8 cellular contexts compared by ENCODE assay signal in genomic region chr9:116149844-116150243, GRCh38. TPM values are rescaled to one million over a fixed set of nuclear protein-coding genes. Genes with fewer than 3 reads are reported as not detected.
DNase-seq lines count a peak whose midpoint lies in the region; ATAC-seq and TF ChIP-seq lines count a peak whose summit lies in the region.

No MANE protein-coding gene starts in this region.

- no peak for TF ChIP-seq EP300 in SK-N-SH (IDR thresholded peaks at IDR 0.05; ENCODE audit: borderline replicate concordance in 1 of 2, low read depth in 1 of 2, low read length in 1 of 2)

- TF ChIP-seq CTCF in SK-N-SH (IDR thresholded peaks at IDR 0.05) (peak; percentile 72), IMR-90 (conservative IDR thresholded peaks at IDR 0.05; ENCODE audit: low read depth, low read length) (peak; percentile 46), body of pancreas (IDR thresholded peaks at IDR 0.05) (peak in 6 of 7 experiments; percentile 54 to 70 (median 64)), natural killer cell (IDR thresholded peaks at IDR 0.05) (no peak)

- H3K4me2 ChIP-seq in SK-N-SH (no peak overlapping the region), IMR-90 (ENCODE audit: low read depth, low read length) (no peak overlapping the region)

- H2BK120ac ChIP-seq in IMR-90 (ENCODE audit: low read depth, low read length): peak overlapping the region; percentile 55; the same call in 1 of the 2 replicates

- peaks cover 9% of the 10 kb centered on the region for H3K79me2 ChIP-seq in SK-N-SH (ENCODE audit: insufficient read depth)

- BruUV-seq in IMR-90 (replicated peaks; lab: Mats Ljungman, UMichigan): no TSS peak

- CTCF ChIA-PET in SK-N-SH (lab: Yijun Ruan, JAX) (interaction anchor here (0.7 to 3.5 kb wide), 13 partner anchors 10 to 560 kb away, joined by 3 to 25 read pairs (median 3); no protein-coding TSS in a partner anchor), IMR-90 (lab: Yijun Ruan, JAX) (interaction anchor here (0.7 kb wide), 1 partner anchor 206 kb away, joined by 3 read pairs; no protein-coding TSS in a partner anchor)

- H2AK5ac ChIP-seq in IMR-90 (ENCODE audit: low read depth, low read length): peak overlapping the region; percentile 49; the same call in 1 of the 2 replicates

- no peak overlapping the region for H3K4me3 Mint-ChIP-seq in natural killer cell treated with Interleukin-12 subunit alpha and Interleukin-12 subunit beta and Interleukin-15 and Interleukin-18, amount 100 ng/mL, for 72 hours
- H3K4me3 Mint-ChIP-seq in natural killer cell: no peak overlapping the region

- H2BK20ac ChIP-seq in IMR-90 (ENCODE audit: low read depth, low read length): no peak overlapping the region

- peaks cover 5% of the 10 kb centered on the region for H3K9me3 Mint-ChIP-seq in natural killer cell treated with Interleukin-12 subunit alpha and Interleukin-12 subunit beta and Interleukin-15 and Interleukin-18, amount 100 ng/mL, for 72 hours
- H3K9me3 Mint-ChIP-seq in natural killer cell: peaks cover 0 to 2% of the 10 kb centered on the region in 2 donors

- no peak overlapping the region for H3K27ac Mint-ChIP-seq in natural killer cell treated with Interleukin-12 subunit alpha and Interleukin-12 subunit beta and Interleukin-15 and Interleukin-18, amount 100 ng/mL, for 72 hours
- no peak overlapping the region for H3K27ac Mint-ChIP-seq in natural killer cell

- intact Hi-C loops in IMR-90 (cut with micrococcal nuclease): loop anchor here (5.0 to 10.0 kb wide), 6 partner anchors 48 to 495 kb away; no protein-coding TSS in a partner anchor
- intact Hi-C loops in body of pancreas (cut with DNase I): loop anchor here (10.0 kb wide), 1 partner anchor 425 kb away; no protein-coding TSS in a partner anchor
- intact Hi-C loops in natural killer cell (cut with micrococcal nuclease): no loop called here

- H3K14ac ChIP-seq in IMR-90 (replicated peaks; ENCODE audit: low read depth, low read length): 0 out of 2 replicates have a peak overlapping the region, but pooled peaks have one; percentile 21

- H2AK9ac ChIP-seq in IMR-90 (replicated peaks; ENCODE audit: low read depth, low read length, poor library complexity): no peak overlapping the region

- no peak overlapping the region; a peak in 1 of 4 replicates for H4K8ac ChIP-seq in IMR-90 (ENCODE audit: low read depth in 2 of 2, low read length in 2 of 2)

- H3K27me3 ChIP-seq in SK-N-SH (ENCODE audit: insufficient read depth): no peaks in the 10 kb centered on the region
- H3K27me3 ChIP-seq in IMR-90 (ENCODE audit: control insufficient read depth, insufficient read depth, low read length): no peaks in the 10 kb centered on the region
- peaks cover 0 to 5% of the 10 kb centered on the region in 2 donors for H3K27me3 ChIP-seq in body of pancreas

- H3K4me1 ChIP-seq in SK-N-SH (ENCODE audit: control insufficient read depth in 1 of 2, insufficient read depth in 2 of 2, low read depth in 1 of 2, low read length in 1 of 2) (peaks cover 4 to 45% of the 10 kb centered on the region in 2 experiments; a peak in 3 of 4 replicates), IMR-90 (ENCODE audit: control insufficient read depth, insufficient read depth, low read length) (peaks cover 5% of the 10 kb centered on the region), body of pancreas (peaks cover 5% of the 10 kb centered on the region)

- no peak overlapping the region for H3K23ac ChIP-seq in IMR-90 (ENCODE audit: low read depth, low read length)

- H3F3A ChIP-seq in SK-N-SH (replicated peaks; ENCODE audit: insufficient read depth): peaks cover 42% of the 10 kb centered on the region

- dilution Hi-C loops in IMR-90 (cut with HindIII; ENCODE audit: low sequenced_read_pairs, unreplicated experiment): no loop called here

- H3K4me3 ChIP-seq in SK-N-SH (ENCODE audit: low read depth in 2 of 2, low read length in 1 of 2) (no peak overlapping the region; a peak in 1 of 4 replicates), IMR-90 (ENCODE audit: insufficient read depth, low read depth, low read length) (no peak overlapping the region), body of pancreas (no peak overlapping the region)

- H4K20me1 ChIP-seq in SK-N-SH (ENCODE audit: insufficient read depth) (no peaks in the 10 kb centered on the region), IMR-90 (ENCODE audit: insufficient read depth, low read length) (no peaks in the 10 kb centered on the region)

- H3K79me1 ChIP-seq in IMR-90 (ENCODE audit: low read depth in 1 of 2, low read length in 2 of 2): peaks cover 0 to 7% of the 10 kb centered on the region in 2 experiments; a peak in 3 of 4 replicates

- H3K4me1 Mint-ChIP-seq in natural killer cell treated with Interleukin-12 subunit alpha and Interleukin-12 subunit beta and Interleukin-15 and Interleukin-18, amount 100 ng/mL, for 72 hours (ENCODE audit: low read depth in 2 of 2): peaks cover 0 to 2% of the 10 kb centered on the region in 2 donors
- H3K4me1 Mint-ChIP-seq in natural killer cell: no peaks in the 10 kb centered on the region

- H2BK15ac ChIP-seq in IMR-90 (ENCODE audit: low read depth, low read length): peak overlapping the region; percentile 82; the same call in 2 of the 3 replicates

- H3K56ac ChIP-seq in IMR-90 (ENCODE audit: extremely low read depth, insufficient read depth, low read length): no peak overlapping the region

- H4K5ac ChIP-seq in IMR-90 (ENCODE audit: low read depth, low read length): no peak overlapping the region

- no peak overlapping the region for H2BK5ac ChIP-seq in IMR-90 (ENCODE audit: low read depth, low read length, poor library complexity, severe bottlenecking)

- H3K36me3 Mint-ChIP-seq in natural killer cell treated with Interleukin-12 subunit alpha and Interleukin-12 subunit beta and Interleukin-15 and Interleukin-18, amount 100 ng/mL, for 72 hours: peaks cover 12% of the 10 kb centered on the region
- peaks cover 21% of the 10 kb centered on the region for H3K36me3 Mint-ChIP-seq in natural killer cell

- ATAC-seq in SK-N-SH treated with all-trans-retinoic acid at 6 μM for 48 hours (no peak), IMR-90 (ENCODE audit: low read depth) (no peak), body of pancreas (peak; percentile 57), natural killer cell (no peak)
- ATAC-seq in natural killer cell treated with Interleukin-12 subunit alpha and Interleukin-12 subunit beta and Interleukin-15 and Interleukin-18, amount 100 ng/mL, for 72 hours: no peak

- POLR2A ChIA-PET in SK-N-SH (lab: Yijun Ruan, JAX) (no interaction called here), IMR-90 (lab: Charles Lee; ENCODE audit: unreplicated experiment) (no interaction called here)

- DNase-seq in SK-N-SH: peak; percentile 53
- DNase-seq in IMR-90: no peak
- DNase-seq in body of pancreas: peak in 3 of 4 donors; percentile 28 to 41 (median 41)
- DNase-seq in medulla oblongata (ENCODE audit: extremely low spot score): peak; percentile 48
- DNase-seq in natural killer cell treated with Interleukin-12 subunit alpha and Interleukin-12 subunit beta and Interleukin-15 and Interleukin-18, amount 100 ng/mL, for 72 hours (ENCODE audit: low spot score): no peak
- DNase-seq in natural killer cell: no peak
- DNase-seq in SW 1271 (lab: John Stamatoyannopoulos, UW): no peak

- H3K9ac ChIP-seq in SK-N-SH (no peak overlapping the region), IMR-90 (ENCODE audit: low read depth, low read length) (no peak overlapping the region)

- H3K4ac ChIP-seq in IMR-90 (ENCODE audit: low read depth, low read length): no peak overlapping the region

- H4K91ac ChIP-seq in IMR-90 (ENCODE audit: insufficient read depth, low read depth, low read length): no peak overlapping the region

- TF ChIP-seq RAD21 in SK-N-SH (IDR thresholded peaks at IDR 0.05; ENCODE audit: low read length): peak; percentile 55
- peak; percentile 44 for TF ChIP-seq RAD21 in IMR-90 (IDR thresholded peaks at IDR 0.05; ENCODE audit: low read length)

- H2AFZ ChIP-seq in SK-N-SH (ENCODE audit: low read depth): no peak overlapping the region
- H2AFZ ChIP-seq in IMR-90 (replicated peaks; ENCODE audit: low read length, poor library complexity): no peak overlapping the region

- H3K9me1 ChIP-seq in IMR-90 (ENCODE audit: insufficient read depth, low read length): no peaks in the 10 kb centered on the region

- H3K9me3 ChIP-seq in SK-N-SH: no peaks in the 10 kb centered on the region
- no peaks in the 10 kb centered on the region for H3K9me3 ChIP-seq in IMR-90 (ENCODE audit: control insufficient read depth, insufficient read depth, low read length)
- H3K9me3 ChIP-seq in body of pancreas: no peaks in the 10 kb centered on the region

- WGBS in SK-N-SH (ENCODE audit: low lambda C conversion rate): 70% methylated on average over 4 of the region's 4 CpGs
- WGBS in IMR-90 (ENCODE audit: extremely low coverage in 2 of 2, insufficient read length in 1 of 2), 2 experiments: 100% methylated on average over 1 of the region's 4 CpGs; no CpG with 5 or more reads in 1 of the 2 experiments
- 14 to 16% methylated on average over 4 of the region's 4 CpGs for WGBS in body of pancreas, 2 donors

- H3K36me3 ChIP-seq in SK-N-SH (replicated peaks in 1 of 2; ENCODE audit: control insufficient read depth in 1 of 2, insufficient read depth in 2 of 2, low read length in 1 of 2): no peaks in the 10 kb centered on the region
- no peaks in the 10 kb centered on the region for H3K36me3 ChIP-seq in IMR-90 (ENCODE audit: control insufficient read depth, insufficient read depth, low read length)
- no peaks in the 10 kb centered on the region for H3K36me3 ChIP-seq in body of pancreas (replicated peaks in 1 of 2; ENCODE audit: insufficient read depth in 1 of 2, low read depth in 2 of 2)

- peak overlapping the region in 1 of 2 experiments; percentile 99; a peak in 2 of 4 replicates for H3K27ac ChIP-seq in SK-N-SH (ENCODE audit: low read depth in 2 of 2, low read length in 1 of 2)
- H3K27ac ChIP-seq in IMR-90 (ENCODE audit: insufficient read depth, low read length): no peak overlapping the region
- H3K27ac ChIP-seq in body of pancreas: no peak overlapping the region

- peaks cover 27 to 36% of the 10 kb centered on the region in 2 donors for H3K27me3 Mint-ChIP-seq in natural killer cell treated with Interleukin-12 subunit alpha and Interleukin-12 subunit beta and Interleukin-15 and Interleukin-18, amount 100 ng/mL, for 72 hours
- H3K27me3 Mint-ChIP-seq in natural killer cell (ENCODE audit: low read depth in 2 of 2): peaks cover 22 to 38% of the 10 kb centered on the region in 2 donors

- no peak for TF ChIP-seq POLR2A in IMR-90 (IDR thresholded peaks at IDR 0.05; ENCODE audit: low read depth, low read length)
- no peak for TF ChIP-seq POLR2A in body of pancreas (IDR thresholded peaks at IDR 0.05)

- in situ Hi-C loops in IMR-90 (cut with MboI; ENCODE audit: low sequenced_read_pairs): loop anchor here (10.0 kb wide), 3 partner anchors 425 to 555 kb away; no protein-coding TSS in a partner anchor

- peak overlapping the region; percentile 1; the same call in 1 of the 2 replicates for H3K18ac ChIP-seq in IMR-90 (ENCODE audit: low read depth, low read length)

- no peaks in the 10 kb centered on the region for H3K9me2 ChIP-seq in SK-N-SH

RNA-seq across cellular contexts. Expression of gene PAPPA, which starts 3.7 kb away (rescaled TPM):
- polyA plus RNA-seq in SK-N-SH (2012; rRNA removed): 44.5 and 45.1 TPM in 2 replicates
- 31.9 and 38.4 TPM in 2 replicates for polyA plus RNA-seq in SK-N-SH (2012; cell fraction: cytosol; rRNA removed)
- 44.9 and 75.9 TPM in 2 replicates for polyA plus RNA-seq in SK-N-SH (2012; cell fraction: nucleus; rRNA removed)
- total RNA-seq in IMR-90 (2012; rRNA removed): 11.7 and 12.4 TPM in 2 replicates
- 8.3 and 8.6 TPM in 2 replicates for polyA plus RNA-seq in IMR-90 (2012; rRNA removed)
- 3.3 and 7.5 TPM in 2 replicates for polyA plus RNA-seq in IMR-90 (2012; cell fraction: cytosol; rRNA removed)
- polyA plus RNA-seq in IMR-90 (2012; cell fraction: nucleus; rRNA removed; ENCODE audit: low replicate concordance): 7.6 and 18.5 TPM in 2 replicates
- total RNA-seq in body of pancreas: 1 to 10 TPM; 1.0 to 2.0 TPM
- not detected for total RNA-seq in natural killer cell treated with Interleukin-12 subunit alpha and Interleukin-12 subunit beta and Interleukin-15 and Interleukin-18, amount 100 ng/mL, for 72 hours
- not detected for total RNA-seq in natural killer cell

Comparison
In these comparisons a context has a peak if more than half of its experiments do, and no peak if none do; other contexts are left out.
1. DNase-seq: peak in SK-N-SH (single experiment), body of pancreas (3 of 4) and medulla oblongata (single experiment); none in IMR-90 (single experiment), natural killer cell treated with Interleukin-12 subunit alpha and Interleukin-12 subunit beta and Interleukin-15 and Interleukin-18, amount 100 ng/mL, for 72 hours (single experiment), natural killer cell (single experiment) and SW 1271 (0 of 2).